25 cellular contexts compared by ENCODE assay signal in genomic region chr16:10997485-10997884, GRCh38.
"Had no signal": no experiment of that assay in that cellular context is flagged by ENCODE, and none has a peak within 500 bp of the region (broad histone marks: within the 10 kb centered on the region; RNA-seq: fewer than 3 reads in every experiment).

No MANE protein-coding gene starts in this region.

- H3K27me3 Mint-ChIP-seq: activated CD8-positive, alpha-beta memory T cell treated with anti-CD3 and anti-CD28 coated beads, Interleukin-2, amount 10 ng/mL, durations not matched to agents 7 days and 5 days; activated naive CD4-positive, alpha-beta T cell treated with anti-CD3 and anti-CD28 coated beads, Interleukin-2, amount 50 U/mL, for 24 hours had no signal

- H3K27me3 ChIP-seq: breast epithelium, Peyer's patch, SJCRH30 had no signal

- H3K4me3 Mint-ChIP-seq: activated CD8-positive, alpha-beta memory T cell treated with anti-CD3 and anti-CD28 coated beads, Interleukin-2, amount 10 ng/mL, durations not matched to agents 7 days and 5 days; activated naive CD4-positive, alpha-beta T cell treated with anti-CD3 and anti-CD28 coated beads, Interleukin-2, amount 50 U/mL, for 24 hours; activated T-cell treated with anti-CD3 and anti-CD28 coated beads, Interleukin-2, amount 50 U/mL, for 4 hours had no signal

- H3K27ac ChIP-seq: breast epithelium, RWPE1, SJCRH30 had no signal

- H3K9me3 Mint-ChIP-seq: activated naive CD4-positive, alpha-beta T cell treated with anti-CD3 and anti-CD28 coated beads, Interleukin-2, amount 50 U/mL, for 24 hours; activated T-cell treated with anti-CD3 and anti-CD28 coated beads, Interleukin-2, amount 50 U/mL, for 4 hours had no signal

- H3K4me1 ChIP-seq: breast epithelium had no signal

- H3K27ac Mint-ChIP-seq: activated CD8-positive, alpha-beta memory T cell treated with anti-CD3 and anti-CD28 coated beads, Interleukin-2, amount 10 ng/mL, durations not matched to agents 7 days and 5 days; activated naive CD4-positive, alpha-beta T cell treated with anti-CD3 and anti-CD28 coated beads, Interleukin-2, amount 50 U/mL, for 24 hours had no signal

- DNase-seq: activated CD4-positive, alpha-beta T cell treated with anti-CD3 and anti-CD28 coated beads, Interleukin-2, amount 50 U/mL, for 48 hours; activated CD4-positive, CD25-positive, alpha-beta regulatory T cell; activated CD8-positive, alpha-beta memory T cell treated with anti-CD3 and anti-CD28 coated beads, Interleukin-2, amount 10 ng/mL, durations not matched to agents 7 days and 5 days; activated effector memory CD4-positive, alpha-beta T cell treated with Interleukin-2 at 50 U/mL for 16 hours; activated naive CD4-positive, alpha-beta T cell; activated T-cell treated with anti-CD3 and anti-CD28 coated beads, Interleukin-2, amount 50 U/mL, for 4 hours; aorta; caudate nucleus; MM.1S; NCI-H1105; NCI-H1436; NCI-H1694 treated with DMSO at 0.1 percent for 48 hours; NCI-H2029 treated with DMSO at 0.1 percent for 48 hours; NCI-H345; NCI-H510A; NCI-H526 treated with DMSO at 0.1 percent for 48 hours; NCI-H82; Peyer's patch; Right ventricle myocardium superior; SJCRH30; SK-N-SH; SW 1271 had no signal

- H3K4me2 ChIP-seq: SK-N-SH had no signal

- H3K36me3 ChIP-seq: breast epithelium, SJCRH30 had no signal

- H3K4me3 ChIP-seq: breast epithelium, Peyer's patch, SJCRH30 had no signal

- H3K9me3 ChIP-seq: breast epithelium, Peyer's patch, SJCRH30, SK-N-SH had no signal

- H3K9ac ChIP-seq: SK-N-SH had no signal

- ATAC-seq: activated CD8-positive, alpha-beta memory T cell treated with anti-CD3 and anti-CD28 coated beads, Interleukin-2, amount 10 ng/mL, durations not matched to agents 7 days and 5 days; activated T-cell treated with anti-CD3 and anti-CD28 coated beads, Interleukin-2, amount 50 U/mL, for 4 hours had no signal
